ENCODE assay signal across 18 cellular contexts in the genomic region with DNA sequence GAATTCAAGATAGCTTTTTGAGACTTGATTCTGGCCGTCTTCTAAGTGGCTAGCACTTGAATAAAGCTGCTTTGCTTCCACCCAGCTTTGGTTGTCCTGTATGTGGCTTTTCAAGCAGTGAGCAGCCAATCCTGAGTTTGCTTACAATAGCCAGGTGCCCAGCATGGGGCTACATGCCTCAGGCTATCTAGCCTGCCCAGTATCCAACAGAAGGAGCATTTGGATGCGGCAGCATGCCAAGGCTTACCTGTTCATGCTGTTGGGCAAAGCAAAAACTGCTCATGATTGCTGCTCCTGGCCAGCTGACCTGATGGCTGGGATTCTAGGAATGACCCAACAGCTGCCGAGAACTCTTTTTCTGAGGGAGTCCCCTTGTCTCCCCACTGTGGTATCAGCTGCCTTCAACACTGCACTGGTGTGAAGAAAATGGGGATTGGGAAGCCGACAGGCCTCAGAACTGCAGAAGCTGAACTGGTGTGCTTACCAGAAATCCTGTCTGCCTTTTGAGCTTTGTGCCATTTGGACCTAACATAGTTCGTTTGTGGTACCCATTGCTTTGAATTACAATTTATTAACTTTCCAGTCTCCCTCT.
DNase-seq lines count a peak whose midpoint lies in the region; ATAC-seq and TF ChIP-seq lines count a peak whose summit lies in the region.
"Had no signal": no experiment of that assay in that cellular context is flagged by ENCODE, and none has a peak within 500 bp of the region (broad histone marks: within the 10 kb centered on the region; RNA-seq: fewer than 3 reads in every experiment).

No MANE protein-coding gene starts in this region.

- H3K4me1 ChIP-seq in cardiac muscle cell (ENCODE audit: low read depth) (peaks cover 36% of the 10 kb centered on the region), thyroid gland (peaks cover 4 to 7% of the 10 kb centered on the region in 2 donors)

- TF ChIP-seq RAD21 in Ishikawa (IDR thresholded peaks at IDR 0.05; ENCODE audit: low read depth), result no peak

- no peaks in the 10 kb centered on the region for H3K27me3 ChIP-seq in cardiac muscle cell
- H3K27me3 ChIP-seq in thyroid gland, result no peaks in the 10 kb centered on the region
- H3K27me3 ChIP-seq: SJSA1 had no signal

- ATAC-seq in left cardiac atrium (no peak), HG02610 (IDR thresholded peaks at IDR 0.05; ENCODE audit: unreplicated experiment) (no peak)

- H3K27ac ChIP-seq in cardiac muscle cell (peak overlapping the region; percentile 73), thyroid gland (no peak overlapping the region)
- H3K27ac ChIP-seq: SJSA1 had no signal

- no peaks in the 10 kb centered on the region for H3K9me3 ChIP-seq in cardiac muscle cell (ENCODE audit: low read depth)
- no peaks in the 10 kb centered on the region for H3K9me3 ChIP-seq in thyroid gland
- H3K9me3 ChIP-seq: SJSA1 had no signal

- no peak for TF ChIP-seq EP300 in Ishikawa (IDR thresholded peaks at IDR 0.05; ENCODE audit: borderline replicate concordance)

- intact Hi-C loops in left cardiac atrium (cut with DNase I), result no loop called here
- intact Hi-C loops in thyroid gland (cut with DNase I), result no loop called here

- WGBS in thyroid gland, 2 donors, result 73 to 85% methylated on average over 5 of the region's 5 CpGs

- no peak overlapping the region for H3K4me3 ChIP-seq in cardiac muscle cell
- H3K4me3 ChIP-seq in thyroid gland (replicated peaks in 1 of 3), result no peak overlapping the region
- H3K4me3 ChIP-seq: SJSA1 had no signal

- no peak for TF ChIP-seq POLR2A in thyroid gland (IDR thresholded peaks at IDR 0.05)

- TF ChIP-seq CTCF in cardiac muscle cell (IDR thresholded peaks at IDR 0.05; ENCODE audit: low read depth, low read length), result no peak
- no peak for TF ChIP-seq CTCF in thyroid gland (IDR thresholded peaks at IDR 0.05)

- no peaks in the 10 kb centered on the region for H3K36me3 ChIP-seq in cardiac muscle cell
- H3K36me3 ChIP-seq in thyroid gland, result no peaks in the 10 kb centered on the region
- H3K36me3 ChIP-seq: SJSA1 had no signal

- DNase-seq in cardiac muscle cell (ENCODE audit: low read depth in 1 of 2, low spot score in 1 of 2) (peak in 1 of 2 donors; percentile 80), left cardiac atrium (no peak), iPS-NIHi11 (ENCODE audit: low spot score) (peak; percentile 29), thyroid gland (peak; percentile 7 to 37), NCI-H1694 treated with DMSO at 0.1 percent for 48 hours (lab: John Stamatoyannopoulos, UW) (no peak)
- DNase-seq in stimulated activated CD4-positive, alpha-beta T cell treated with anti-CD3 and anti-CD28 coated beads, Interleukin-4, amount 100 ng/mL, for 24 hours, result no peak
- DNase-seq: AML-193, COR-L47, KG1, NCI-H1694, NCI-H2107, NCI-H2227 treated with DMSO at 0.1 percent for 48 hours, NCI-H524 treated with DMSO at 0.1 percent for 48 hours, OCI-M1, RPMI8226 had no signal

TF ChIP-seq in Ishikawa, 13 proteins besides CTCF, POLR2A, EP300 and RAD21:
- TF ChIP-seq TCF12 (IDR thresholded peaks at IDR 0.05; ENCODE audit: low read depth) (no peak), NFIC (IDR thresholded peaks at IDR 0.05) (peak; percentile 69; the same call in 1 of the 2 replicates), ZBTB7A (IDR thresholded peaks at IDR 0.05; ENCODE audit: low read depth) (no peak), YY1 (IDR thresholded peaks at IDR 0.05; ENCODE audit: low read depth) (no peak), CREB1 (IDR thresholded peaks at IDR 0.05; ENCODE audit: low read depth) (no peak), CEBPB (IDR thresholded peaks at IDR 0.05) (no peak), TEAD4 (IDR thresholded peaks at IDR 0.05) (peak; percentile 43; the same call in 1 of the 2 replicates), MAX (IDR thresholded peaks at IDR 0.05) (peak; percentile 47; the same call in 1 of the 2 replicates), EGR1 (IDR thresholded peaks at IDR 0.05) (no peak), FOXM1 (IDR thresholded peaks at IDR 0.05; ENCODE audit: borderline replicate concordance, low read depth) (peak; percentile 37; the same call in 1 of the 2 replicates), USF1 (IDR thresholded peaks at IDR 0.05) (0 out of 2 replicates have a peak, but pooled peaks have one; percentile 13), REST (IDR thresholded peaks at IDR 0.05; ENCODE audit: low read depth) (no peak), TAF1 (IDR thresholded peaks at IDR 0.05; ENCODE audit: low read depth) (no peak)

Comparison
In these comparisons a context has a peak if more than half of its experiments do, and no peak if none do; other contexts are left out.
1. DNase-seq: peak in iPS-NIHi11 (single experiment) and thyroid gland (2 of 2); none in left cardiac atrium (single experiment), stimulated activated CD4-positive, alpha-beta T cell treated with anti-CD3 and anti-CD28 coated beads, Interleukin-4, amount 100 ng/mL, for 24 hours (single experiment) and NCI-H1694 treated with DMSO at 0.1 percent for 48 hours (single experiment).